In the genomic region with DNA sequence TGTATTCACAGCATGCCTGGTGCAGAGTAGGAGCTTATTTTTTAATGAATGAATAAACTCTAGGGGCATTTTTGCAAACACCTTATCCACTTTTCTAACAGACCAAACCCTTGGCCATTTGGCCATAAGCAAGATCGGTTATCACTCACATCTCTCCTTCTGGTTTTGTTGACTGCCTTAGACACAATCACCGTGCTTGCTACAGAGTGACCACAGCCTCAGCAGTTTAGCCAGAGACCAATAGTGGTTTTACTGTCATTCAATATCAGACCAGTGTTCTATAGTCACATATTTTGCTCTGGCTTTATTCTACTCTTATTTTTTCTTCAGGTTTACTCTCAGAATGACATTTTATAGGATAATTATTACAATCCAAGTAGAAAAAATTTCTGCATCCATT, we compare ENCODE assay signal across 1 cellular context.
TF ChIP-seq lines count a peak whose summit lies in the region.

No MANE protein-coding gene starts in this region.

TF ChIP-seq in HepG2, 621 proteins besides CTCF, POLR2A, EP300 and RAD21:
- TF ChIP-seq, protein P1, sequence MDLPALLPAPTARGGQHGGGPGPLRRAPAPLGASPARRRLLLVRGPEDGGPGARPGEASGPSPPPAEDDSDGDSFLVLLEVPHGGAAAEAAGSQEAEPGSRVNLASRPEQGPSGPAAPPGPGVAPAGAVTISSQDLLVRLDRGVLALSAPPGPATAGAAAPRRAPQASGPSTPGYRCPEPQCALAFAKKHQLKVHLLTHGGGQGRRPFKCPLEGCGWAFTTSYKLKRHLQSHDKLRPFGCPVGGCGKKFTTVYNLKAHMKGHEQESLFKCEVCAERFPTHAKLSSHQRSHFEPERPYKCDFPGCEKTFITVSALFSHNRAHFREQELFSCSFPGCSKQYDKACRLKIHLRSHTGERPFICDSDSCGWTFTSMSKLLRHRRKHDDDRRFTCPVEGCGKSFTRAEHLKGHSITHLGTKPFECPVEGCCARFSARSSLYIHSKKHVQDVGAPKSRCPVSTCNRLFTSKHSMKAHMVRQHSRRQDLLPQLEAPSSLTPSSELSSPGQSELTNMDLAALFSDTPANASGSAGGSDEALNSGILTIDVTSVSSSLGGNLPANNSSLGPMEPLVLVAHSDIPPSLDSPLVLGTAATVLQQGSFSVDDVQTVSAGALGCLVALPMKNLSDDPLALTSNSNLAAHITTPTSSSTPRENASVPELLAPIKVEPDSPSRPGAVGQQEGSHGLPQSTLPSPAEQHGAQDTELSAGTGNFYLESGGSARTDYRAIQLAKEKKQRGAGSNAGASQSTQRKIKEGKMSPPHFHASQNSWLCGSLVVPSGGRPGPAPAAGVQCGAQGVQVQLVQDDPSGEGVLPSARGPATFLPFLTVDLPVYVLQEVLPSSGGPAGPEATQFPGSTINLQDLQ (CRISPR knock-in tag; IDR thresholded peaks at IDR 0.05) = no peak
- no peak for TF ChIP-seq ZBTB1 (CRISPR knock-in tag; IDR thresholded peaks at IDR 0.05; ENCODE audit: borderline replicate concordance)
- TF ChIP-seq ZNF616 (CRISPR knock-in tag; IDR thresholded peaks at IDR 0.05; ENCODE audit: low read depth) = no peak
